ENCODE assay signal across 31 cellular contexts in genomic region chr18:57296336-57296735, GRCh38. TPM values are rescaled to one million over a fixed set of nuclear protein-coding genes. Genes with fewer than 3 reads are reported as not detected.
"Had no signal": no experiment of that assay in that cellular context is flagged by ENCODE, and none has a peak within 500 bp of the region (broad histone marks: within the 10 kb centered on the region; RNA-seq: fewer than 3 reads in every experiment).

No MANE protein-coding gene starts in this region.

- DNase-seq: dermis blood vessel endothelial cell; dorsolateral prefrontal cortex; effector CD4-positive, alpha-beta T cell; effector memory CD4-positive, alpha-beta T cell; esophagus squamous epithelium; foreskin fibroblast; foreskin melanocyte; gastrocnemius medialis; glutamatergic neuron; head of caudate nucleus; heart right ventricle; hippocampal formation; left cardiac atrium; left lung; left ventricle myocardium superior; lower lobe of right lung; mesenchymal stem cell; mucosa of descending colon; naive B cell had no signal

- H3K27me3 ChIP-seq: esophagus squamous epithelium, left lung had no signal

- H3K4me3 ChIP-seq: coronary artery, dorsolateral prefrontal cortex, esophagus squamous epithelium, gastrocnemius medialis, heart right ventricle, left lung, lower lobe of right lung, mucosa of descending colon had no signal

- H3K9me3 ChIP-seq: esophagus squamous epithelium, gastrocnemius medialis, heart right ventricle, left lung, lower lobe of right lung, mucosa of descending colon had no signal

- H3K27ac ChIP-seq: coronary artery, dorsolateral prefrontal cortex, esophagus squamous epithelium, gastrocnemius medialis, heart right ventricle, left lung, lower lobe of right lung had no signal

- H3K4me1 ChIP-seq: esophagus squamous epithelium, gastrocnemius medialis, heart right ventricle, left lung, lower lobe of right lung had no signal

- H3K36me3 ChIP-seq: esophagus squamous epithelium, gastrocnemius medialis, heart right ventricle, left lung, lower lobe of right lung had no signal

RNA-seq across cellular contexts. Expression of gene ST8SIA3, which starts 56.0 kb away (rescaled TPM):
- total RNA-seq: dermis blood vessel endothelial cell, endothelial cell of umbilical vein, epithelial cell of proximal tubule, esophagus squamous epithelium, gastrocnemius medialis, glomerular endothelial cell, heart right ventricle, kidney epithelial cell, left cardiac atrium, left lung, left ventricle myocardium superior, lower leg skin, lower lobe of right lung, lung microvascular endothelial cell, mesenteric fat pad, mesothelial cell of epicardium, myocyte had no signal
- polyA plus RNA-seq: endothelial cell of umbilical vein, esophagus, heart right ventricle, keratinocyte had no signal
